9 cellular contexts compared by ENCODE assay signal in genomic region chr1:27604579-27605299, GRCh38. TPM values are rescaled to one million over a fixed set of nuclear protein-coding genes. Genes with fewer than 3 reads are reported as not detected.
DNase-seq lines count a peak whose midpoint lies in the region; ATAC-seq and TF ChIP-seq lines count a peak whose summit lies in the region.
"Had no signal": no experiment of that assay in that cellular context is flagged by ENCODE, and none has a peak within 500 bp of the region (broad histone marks: within the 10 kb centered on the region; RNA-seq: fewer than 3 reads in every experiment).

No MANE protein-coding gene starts in this region.

- H3K27ac Mint-ChIP-seq in progenitor cell of endocrine pancreas, result no peak overlapping the region

- H3K9ac ChIP-seq in PC-3 (ENCODE audit: low read length), result no peak overlapping the region

- no peaks in the 10 kb centered on the region for H3K9me3 Mint-ChIP-seq in progenitor cell of endocrine pancreas (ENCODE audit: low read depth)

- no TSS peak for BruUV-seq in PC-3 (replicated peaks; lab: Mats Ljungman, UMichigan)

- peaks cover 6% of the 10 kb centered on the region for H3K27me3 Mint-ChIP-seq in progenitor cell of endocrine pancreas

- H3K4me3 ChIP-seq in GM12875 (ENCODE audit: low read depth, low read length), result peak overlapping the region; percentile 80
- H3K4me3 ChIP-seq in PC-3 (ENCODE audit: low read length), result peak overlapping the region; percentile 88
- peak overlapping the region; percentile 51 for H3K4me3 ChIP-seq in epithelial cell of esophagus (ENCODE audit: low read length)

- POLR2A ChIA-PET in PC-3 (lab: Charles Lee; ENCODE audit: unreplicated experiment), result interaction anchor here (0.7 kb wide), 1 partner anchor 64 kb away, joined by 4 read pairs; no protein-coding TSS in a partner anchor

- intact Hi-C loops in PC-3 (cut with micrococcal nuclease), result loop anchor here (1.0 to 10.0 kb wide), 3 partner anchors 47 to 300 kb away; no protein-coding TSS in a partner anchor

- H3K4me1 ChIP-seq in PC-3 (ENCODE audit: insufficient read depth, low read length), result peaks cover 31% of the 10 kb centered on the region

- no peaks in the 10 kb centered on the region for H3K36me3 ChIP-seq in PC-3 (ENCODE audit: low read depth, low read length)

- H3K36me3 Mint-ChIP-seq in progenitor cell of endocrine pancreas (ENCODE audit: insufficient read depth), result no peaks in the 10 kb centered on the region

- CTCF ChIA-PET in PC-3 (lab: Charles Lee), result interaction anchor here (0.6 to 2.4 kb wide), 6 partner anchors 9 to 308 kb away, joined by 3 to 30 read pairs (median 8); no protein-coding TSS in a partner anchor

- TF ChIP-seq CTCF in GM12875 (IDR thresholded peaks at IDR 0.05; ENCODE audit: borderline replicate concordance, insufficient read depth, low read depth, low read length) (no peak), PC-3 (conservative IDR thresholded peaks at IDR 0.05; ENCODE audit: low read depth, low read length) (no peak), epithelial cell of esophagus (IDR thresholded peaks at IDR 0.05; ENCODE audit: insufficient read depth, low read depth, low read length, missing control alignments) (no peak), progenitor cell of endocrine pancreas (IDR thresholded peaks at IDR 0.05; ENCODE audit: unreplicated experiment) (no peak)

- peaks cover 24% of the 10 kb centered on the region for H4K20me1 ChIP-seq in PC-3 (ENCODE audit: low read length)

- no peak overlapping the region for H3K27ac ChIP-seq in PC-3 (ENCODE audit: low read length)

- H3K79me2 ChIP-seq in PC-3 (ENCODE audit: low read length), result peaks cover 39% of the 10 kb centered on the region

- peak overlapping the region; percentile 84 for H2AFZ ChIP-seq in PC-3 (ENCODE audit: low read length)

- H3K4me3 Mint-ChIP-seq in progenitor cell of endocrine pancreas (ENCODE audit: low read depth), result peak overlapping the region; percentile 94

- no peaks in the 10 kb centered on the region for H3K27me3 ChIP-seq in PC-3 (ENCODE audit: low read length)

- no peaks in the 10 kb centered on the region for H3K9me2 ChIP-seq in PC-3 (replicated peaks; ENCODE audit: low read length)

- no peaks in the 10 kb centered on the region for H3K9me3 ChIP-seq in PC-3 (ENCODE audit: low read length)

- H3K4me2 ChIP-seq in PC-3 (ENCODE audit: low read length), result peak overlapping the region; percentile 83

- ATAC-seq in PC-3 (no peak), HG02759 (IDR thresholded peaks at IDR 0.05; ENCODE audit: unreplicated experiment) (no peak), HG03139 (IDR thresholded peaks at IDR 0.05; ENCODE audit: unreplicated experiment) (no peak)

- no peak for DNase-seq in PC-3
- DNase-seq in epithelial cell of esophagus (ENCODE audit: low read depth), result no peak
- no peak for DNase-seq in progenitor cell of endocrine pancreas (ENCODE audit: low spot score, unreplicated experiment)
- no peak for DNase-seq in cerebellar nuclear complex (lab: John Stamatoyannopoulos, UW)
- no peak for DNase-seq in GM03348 (ENCODE audit: low spot score)

- H3F3A ChIP-seq in PC-3 (ENCODE audit: low read length, unreplicated experiment), result no peaks in the 10 kb centered on the region

- H3K4me1 Mint-ChIP-seq in progenitor cell of endocrine pancreas (ENCODE audit: low read depth), result peaks cover 39% of the 10 kb centered on the region

RNA-seq across cellular contexts. Expression of gene AHDC1, which starts 0.8 kb away (rescaled TPM):
- total RNA-seq in PC-3 (2014; rRNA removed) (15.2 and 20.4 TPM in 2 replicates), progenitor cell of endocrine pancreas (53.3 and 56.3 TPM in 2 replicates)

RNA-seq across cellular contexts. Expression of gene FGR, which starts 30.2 kb away (rescaled TPM):
- total RNA-seq in PC-3 (2014; rRNA removed), result not detected in 2 replicates
- not detected in 2 replicates for total RNA-seq in progenitor cell of endocrine pancreas
- total RNA-seq: H4 had no signal
